ENCODE assay signal across 18 cellular contexts in genomic region chr6:139329224-139329623, GRCh38.
"Had no signal": no experiment of that assay in that cellular context is flagged by ENCODE, and none has a peak within 500 bp of the region (broad histone marks: within the 10 kb centered on the region; RNA-seq: fewer than 3 reads in every experiment).

No MANE protein-coding gene starts in this region.

- H3K4me1 ChIP-seq: right lobe of liver had no signal

- H3K9me3 ChIP-seq: gastrocnemius medialis, ovary, right lobe of liver, stomach, thyroid gland had no signal

- H3K9me3 Mint-ChIP-seq: memory B cell, natural killer cell had no signal

- H3K27ac Mint-ChIP-seq: memory B cell; natural killer cell; stimulated activated naive B cell treated with anti-CD40 and anti-IgM and Interleukin-4, amounts not matched to agents 10 μg/mL and 1 μg/mL and 100 μg/mL, for 72 hours had no signal

- H3K36me3 ChIP-seq: gastrocnemius medialis, ovary, right lobe of liver, stomach, thyroid gland had no signal

- H3K27me3 Mint-ChIP-seq: memory B cell; stimulated activated naive B cell treated with anti-CD40 and anti-IgM and Interleukin-4, amounts not matched to agents 10 μg/mL and 1 μg/mL and 100 μg/mL, for 72 hours had no signal

- H3K4me3 ChIP-seq: dorsolateral prefrontal cortex, gastrocnemius medialis, lung, ovary, right lobe of liver, stomach, thyroid gland had no signal

- H3K4me3 Mint-ChIP-seq: memory B cell; natural killer cell; stimulated activated naive B cell treated with anti-CD40 and anti-IgM and Interleukin-4, amounts not matched to agents 10 μg/mL and 1 μg/mL and 100 μg/mL, for 72 hours had no signal

- H3K27ac ChIP-seq: dorsolateral prefrontal cortex, gastrocnemius medialis, ovary, right lobe of liver, stomach, thyroid gland had no signal

- DNase-seq: dorsolateral prefrontal cortex; effector CD4-positive, alpha-beta T cell; foreskin fibroblast; gastrocnemius medialis; head of caudate nucleus; natural killer cell; occipital lobe; ovary; posterior cingulate gyrus; right lobe of liver; small intestine; stimulated activated CD4-positive, alpha-beta T cell treated with anti-CD3 and anti-CD28 coated beads, Interleukin-15, amount 100 ng/mL, for 24 hours; stimulated activated CD4-positive, alpha-beta T cell treated with anti-CD3 and anti-CD28 coated beads, Interleukin-2, amount 100 ng/mL, for 48 hours; stimulated activated naive B cell treated with anti-CD40 and anti-IgM and Interleukin-4, amounts not matched to agents 10 μg/mL and 1 μg/mL and 100 μg/mL, for 72 hours; stomach; thyroid gland had no signal

- H3K36me3 Mint-ChIP-seq: natural killer cell had no signal

- H3K27me3 ChIP-seq: gastrocnemius medialis, ovary, right lobe of liver, stomach, thyroid gland had no signal
